ENCODE assay signal across 28 cellular contexts in genomic region chr6:106918128-106918527, GRCh38. TPM values are rescaled to one million over a fixed set of nuclear protein-coding genes. Genes with fewer than 3 reads are reported as not detected.
A peak's percentile ranks its signal among the peaks of the same experiment; 100 is the strongest.
DNase-seq lines count a peak whose midpoint lies in the region; ATAC-seq and TF ChIP-seq lines count a peak whose summit lies in the region.
"Had no signal": no experiment of that assay in that cellular context is flagged by ENCODE, and none has a peak within 500 bp of the region (broad histone marks: within the 10 kb centered on the region; RNA-seq: fewer than 3 reads in every experiment).

No MANE protein-coding gene starts in this region.

- H3K9me3 ChIP-seq in tibial artery, result no peaks in the 10 kb centered on the region
- H3K9me3 ChIP-seq: thoracic aorta had no signal

- H3K9me3 Mint-ChIP-seq in glutamatergic neuron (ENCODE audit: unreplicated experiment), result peaks cover 3% of the 10 kb centered on the region
- H3K9me3 Mint-ChIP-seq: activated T-helper 1 cell treated with anti-CD3 and anti-CD28 coated beads, Interleukin-12 subunit alpha, Interleukin-12 subunit beta, Interleukin-2, Interleukin-4 antibody, amounts not matched to agents 30 ng/mL and 10 ng/mL and 1 ng/mL, durations not matched to agents 14 hours and 24 hours and 36 hours; CD4-positive, alpha-beta T cell; dendritic cell treated with granulocyte-macrophage colony-stimulating factor and Interleukin-4, amounts not matched to agents 40 ng/mL and 50 ng/mL, for 4 days had no signal

- peaks cover 2% of the 10 kb centered on the region for H3K27me3 Mint-ChIP-seq in glutamatergic neuron (ENCODE audit: unreplicated experiment)

- peaks cover 13% of the 10 kb centered on the region for H3K4me1 Mint-ChIP-seq in glutamatergic neuron (ENCODE audit: low read depth, unreplicated experiment)
- H3K4me1 Mint-ChIP-seq: naive thymus-derived CD4-positive, alpha-beta T cell; T-cell had no signal

- ATAC-seq in HG03139 (IDR thresholded peaks at IDR 0.05; ENCODE audit: unreplicated experiment), result no peak
- ATAC-seq: heart right ventricle; left lobe of liver; naive thymus-derived CD4-positive, alpha-beta T cell; PC-3; T-cell had no signal

- in situ Hi-C loops in GM13976 (cut with MboI; ENCODE audit: low sequenced_read_pairs, unreplicated experiment), result no loop called here

- peak overlapping the region; percentile 50 for H3K27ac Mint-ChIP-seq in glutamatergic neuron (ENCODE audit: unreplicated experiment)
- H3K27ac Mint-ChIP-seq: activated T-helper 1 cell treated with anti-CD3 and anti-CD28 coated beads, Interleukin-12 subunit alpha, Interleukin-12 subunit beta, Interleukin-2, Interleukin-4 antibody, amounts not matched to agents 30 ng/mL and 10 ng/mL and 1 ng/mL, durations not matched to agents 14 hours and 24 hours and 36 hours; CD4-positive, alpha-beta T cell; dendritic cell treated with granulocyte-macrophage colony-stimulating factor and Interleukin-4, amounts not matched to agents 40 ng/mL and 50 ng/mL, for 4 days; naive thymus-derived CD4-positive, alpha-beta T cell; T-cell had no signal

- H3K27me3 ChIP-seq in tibial artery, result no peaks in the 10 kb centered on the region

- H3K36me3 ChIP-seq in tibial artery, result no peaks in the 10 kb centered on the region
- H3K36me3 ChIP-seq: heart right ventricle, thoracic aorta had no signal

- no peak overlapping the region for H3K4me3 ChIP-seq in tibial artery
- H3K4me3 ChIP-seq: heart right ventricle, smooth muscle cell, thoracic aorta had no signal

- H3K36me3 Mint-ChIP-seq in glutamatergic neuron (ENCODE audit: unreplicated experiment), result no peaks in the 10 kb centered on the region
- H3K36me3 Mint-ChIP-seq: naive thymus-derived CD4-positive, alpha-beta T cell; T-cell had no signal

- TF ChIP-seq CTCF in glutamatergic neuron (IDR thresholded peaks at IDR 0.05; ENCODE audit: partially characterized antibody, unreplicated experiment) (no peak), tibial artery (IDR thresholded peaks at IDR 0.05) (no peak), GM13976 (IDR thresholded peaks at IDR 0.05; ENCODE audit: borderline replicate concordance, control extremely low read depth, extremely low read depth, insufficient read depth, missing control alignments) (no peak)

- intact Hi-C loops in tibial artery (cut with DNase I; ENCODE audit: low total_unique reads), result no loop called here

- DNase-seq in DMS153 (lab: John Stamatoyannopoulos, UW) (peak; percentile 43), NCI-H1105 treated with DMSO at 0.1 percent for 48 hours (lab: John Stamatoyannopoulos, UW) (peak; percentile 72), NCI-H524 treated with DMSO at 0.1 percent for 48 hours (lab: John Stamatoyannopoulos, UW) (peak; percentile 75), glutamatergic neuron (no peak), tibial artery (no peak), GM13976 (ENCODE audit: low spot score) (no peak)
- DNase-seq: activated CD4-positive, alpha-beta T cell treated with anti-CD3 and anti-CD28 coated beads for 48 hours; activated naive CD4-positive, alpha-beta T cell treated with anti-CD3 and anti-CD28 coated beads, Interleukin-2, amount 50 U/mL, for 16 hours; CD4-positive, alpha-beta T cell; DMS79 treated with DMSO at 0.1 percent for 48 hours; GOT3; heart right ventricle; Karpas-422; mesendoderm; naive thymus-derived CD4-positive, alpha-beta T cell; NCI-H526 treated with DMSO at 0.1 percent for 48 hours; occipital lobe; PC-3; SIG-M5; stimulated activated CD4-positive, alpha-beta T cell treated with anti-CD3 and anti-CD28 coated beads, Interleukin-2, amount 100 ng/mL, for 48 hours; stimulated activated naive CD4-positive, alpha-beta T cell; T-cell had no signal

- peak overlapping the region; percentile 5 for H3K4me3 Mint-ChIP-seq in glutamatergic neuron (ENCODE audit: unreplicated experiment)
- H3K4me3 Mint-ChIP-seq: activated T-helper 1 cell treated with anti-CD3 and anti-CD28 coated beads, Interleukin-12 subunit alpha, Interleukin-12 subunit beta, Interleukin-2, Interleukin-4 antibody, amounts not matched to agents 30 ng/mL and 10 ng/mL and 1 ng/mL, durations not matched to agents 14 hours and 24 hours and 36 hours; CD4-positive, alpha-beta T cell; dendritic cell treated with granulocyte-macrophage colony-stimulating factor and Interleukin-4, amounts not matched to agents 40 ng/mL and 50 ng/mL, for 4 days; naive thymus-derived CD4-positive, alpha-beta T cell; T-cell had no signal

- no peak overlapping the region for H3K27ac ChIP-seq in tibial artery
- H3K27ac ChIP-seq: heart right ventricle, thoracic aorta had no signal

- no peaks in the 10 kb centered on the region for H3K4me1 ChIP-seq in tibial artery
- H3K4me1 ChIP-seq: heart right ventricle had no signal

RNA-seq across cellular contexts. Expression of gene CD24, which starts 56.4 kb away (rescaled TPM):
- 782 TPM for total RNA-seq in glutamatergic neuron (ENCODE audit: unreplicated experiment)
- total RNA-seq: CD4-positive, alpha-beta T cell had no signal

Comparison
In these comparisons a context has a peak if more than half of its experiments do, and no peak if none do; other contexts are left out.
1. DNase-seq: peak in DMS153 (single experiment), NCI-H1105 treated with DMSO at 0.1 percent for 48 hours (single experiment) and NCI-H524 treated with DMSO at 0.1 percent for 48 hours (single experiment); none in glutamatergic neuron (single experiment), tibial artery (0 of 2) and GM13976 (single experiment).